ENCODE assay signal across 8 cellular contexts in genomic region chr6:24883618-24884017, GRCh38. TPM values are rescaled to one million over a fixed set of nuclear protein-coding genes. Genes with fewer than 3 reads are reported as not detected.
DNase-seq lines count a peak whose midpoint lies in the region; ATAC-seq, FAIRE-seq and TF ChIP-seq lines count a peak whose summit lies in the region.

No MANE protein-coding gene starts in this region.

- peaks cover 4 to 79% (median 24%) of the 10 kb centered on the region in 3 donors for H3K36me3 Mint-ChIP-seq in CD8-positive, alpha-beta memory T cell

- no peak for FAIRE-seq in urothelium cell line (lab: Jason Lieb, UNC)
- no peak for FAIRE-seq in H54 (lab: Jason Lieb, UNC)

- DNase-seq in CD8-positive, alpha-beta memory T cell: no peak
- DNase-seq in MG63 (peak; percentile 32), epithelial cell of esophagus (ENCODE audit: low read depth) (peak; percentile 16), urothelium cell line (ENCODE audit: low spot score) (no peak), H54 (ENCODE audit: insufficient read length, low spot score) (no peak), body of pancreas (no peak)

- H3K27me3 ChIP-seq in CD8-positive, alpha-beta memory T cell (ENCODE audit: insufficient read depth, low read length, poor library complexity, severe bottlenecking): no peaks in the 10 kb centered on the region
- H3K27me3 ChIP-seq in MG63: no peaks in the 10 kb centered on the region
- H3K27me3 ChIP-seq in body of pancreas: no peaks in the 10 kb centered on the region

- H3K36me3 ChIP-seq in CD8-positive, alpha-beta memory T cell (ENCODE audit: insufficient read depth, low read length): peaks cover 18% of the 10 kb centered on the region
- H3K36me3 ChIP-seq in MG63: no peaks in the 10 kb centered on the region
- no peaks in the 10 kb centered on the region for H3K36me3 ChIP-seq in body of pancreas (replicated peaks in 1 of 2; ENCODE audit: insufficient read depth in 1 of 2, low read depth in 2 of 2)

- no peak overlapping the region for H3K4me3 ChIP-seq in CD8-positive, alpha-beta memory T cell (ENCODE audit: low read length)
- H3K4me3 ChIP-seq in MG63 (no peak overlapping the region), epithelial cell of esophagus (ENCODE audit: low read length) (no peak overlapping the region), body of pancreas (no peak overlapping the region)

- peaks cover 84% of the 10 kb centered on the region for H3K4me1 ChIP-seq in CD8-positive, alpha-beta memory T cell (ENCODE audit: insufficient read depth, low read length)
- no peaks in the 10 kb centered on the region for H3K4me1 ChIP-seq in body of pancreas

- intact Hi-C loops in body of pancreas (cut with DNase I): no loop called here

- WGBS in body of pancreas, 2 donors: 73 to 79% methylated on average over 5 of the region's 5 CpGs

- H3K9me3 ChIP-seq in CD8-positive, alpha-beta memory T cell (ENCODE audit: low read length): no peaks in the 10 kb centered on the region
- H3K9me3 ChIP-seq in MG63 (no peaks in the 10 kb centered on the region), body of pancreas (no peaks in the 10 kb centered on the region)

- TF ChIP-seq CTCF in epithelial cell of esophagus (IDR thresholded peaks at IDR 0.05; ENCODE audit: insufficient read depth, low read depth, low read length, missing control alignments) (no peak), body of pancreas (IDR thresholded peaks at IDR 0.05) (no peak)

- POLR2A ChIA-PET in CD8-positive, alpha-beta memory T cell (lab: Charles Lee): no interaction called here

- H3K27me3 Mint-ChIP-seq in CD8-positive, alpha-beta memory T cell: no peaks in the 10 kb centered on the region

- H3K9me3 Mint-ChIP-seq in CD8-positive, alpha-beta memory T cell: peaks cover 0 to 1% (median 0%) of the 10 kb centered on the region in 5 donors

- no peak overlapping the region for H3K27ac ChIP-seq in CD8-positive, alpha-beta memory T cell (ENCODE audit: low read depth, low read length)
- no peak overlapping the region for H3K27ac ChIP-seq in body of pancreas

- peak overlapping the region in 6 of 7 donors; percentile 58 to 82 (median 74) for H3K4me3 Mint-ChIP-seq in CD8-positive, alpha-beta memory T cell

- CTCF ChIA-PET in CD8-positive, alpha-beta memory T cell (lab: Charles Lee): interaction anchor here (1.0 kb wide), 1 partner anchor 50 kb away, joined by 3 read pairs; no protein-coding TSS in a partner anchor

- peak overlapping the region; percentile 73 to 94 (median 90) for H3K27ac Mint-ChIP-seq in CD8-positive, alpha-beta memory T cell

- peaks cover 86 to 96% (median 94%) of the 10 kb centered on the region in 3 donors for H3K4me1 Mint-ChIP-seq in CD8-positive, alpha-beta memory T cell

- TF ChIP-seq POLR2A in H54 (IDR thresholded peaks at IDR 0.05; ENCODE audit: low read depth, low read length) (no peak), body of pancreas (IDR thresholded peaks at IDR 0.05) (no peak)

- ATAC-seq in GM21423 (IDR thresholded peaks at IDR 0.05; ENCODE audit: unreplicated experiment) (peak; percentile 78), HG02970 (IDR thresholded peaks at IDR 0.05; ENCODE audit: low FRiP score, unreplicated experiment) (no peak), body of pancreas (no peak)

RNA-seq across cellular contexts. Expression of gene RIPOR2, which starts 52.1 kb away (rescaled TPM):
- 10 to 100 TPM; 54.4 to 58.2 TPM for total RNA-seq in CD8-positive, alpha-beta memory T cell
- 427 TPM for polyA plus RNA-seq in CD8-positive, alpha-beta memory T cell
- total RNA-seq in MG63 (2014; rRNA removed; shearing (Covaris generic); ENCODE audit: low replicate concordance): 0.40 and 0.42 TPM in 2 replicates
- 1 to 10 TPM; 1.3 to 1.6 TPM for total RNA-seq in body of pancreas

Comparison
In these comparisons a context has a peak if more than half of its experiments do, and no peak if none do; other contexts are left out.
1. DNase-seq: peak in MG63 (single experiment) and epithelial cell of esophagus (single experiment); none in CD8-positive, alpha-beta memory T cell (0 of 5), urothelium cell line (single experiment), H54 (single experiment) and body of pancreas (0 of 4).
2. RNA of gene RIPOR2, which starts 52.1 kb away (total RNA-seq): 54.4 to 58.2 TPM in CD8-positive, alpha-beta memory T cell; 1.3 to 1.6 TPM in body of pancreas and 0.40 to 0.42 TPM in MG63; every median in the first group is over 10 times any median in the second.